ENCODE assay signal across 7 cellular contexts in the genomic region with DNA sequence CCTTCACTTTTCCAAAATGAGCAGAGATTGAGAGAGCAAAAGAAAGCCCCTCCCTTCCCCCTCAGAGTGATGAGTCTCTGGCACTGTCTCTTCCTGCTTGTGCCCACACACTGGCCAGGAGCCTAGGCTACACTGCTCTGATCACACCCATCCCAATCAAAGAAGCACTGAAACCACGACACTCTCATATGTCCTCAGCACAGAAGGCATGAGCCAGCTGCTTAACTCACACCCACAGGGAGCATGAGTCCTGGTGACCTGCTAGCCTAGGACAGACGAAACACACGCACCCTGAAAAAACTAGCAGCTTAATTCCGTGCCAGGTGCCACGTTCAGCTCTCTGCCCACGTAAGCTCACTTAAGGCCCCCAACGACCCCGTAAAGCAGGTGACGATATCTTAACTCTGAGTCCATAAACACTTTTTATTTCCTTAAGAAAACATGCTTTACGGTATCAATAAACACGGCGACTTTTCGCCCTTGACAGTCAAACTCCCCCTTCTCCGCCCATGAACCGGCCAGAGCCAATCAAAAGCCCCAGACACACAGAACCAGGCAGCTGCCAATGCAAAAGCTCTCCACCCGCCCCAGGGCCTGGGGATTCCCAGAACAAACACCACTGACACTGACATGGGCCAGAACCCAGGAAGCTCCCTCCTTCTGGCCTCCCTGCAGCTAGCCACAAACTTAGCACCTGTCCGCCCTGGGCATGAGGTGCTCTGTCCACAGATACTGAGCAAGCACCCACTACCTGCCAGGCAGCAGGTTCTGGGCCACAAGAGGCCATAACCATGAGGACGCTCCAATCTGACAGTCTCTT.
DNase-seq lines count a peak whose midpoint lies in the region; ATAC-seq, FAIRE-seq and TF ChIP-seq lines count a peak whose summit lies in the region.

No MANE protein-coding gene starts in this region.

- SMC1A ChIA-PET in GM12878 (lab: Charles Lee; ENCODE audit: uncharacterized antibody, unreplicated experiment): interaction anchor here (0.6 to 1.7 kb wide), 8 partner anchors 16 to 147 kb away, joined by 3 to 8 read pairs (median 3); no protein-coding TSS in a partner anchor

- TF ChIP-seq POLR2A in GM12878 (IDR thresholded peaks at IDR 0.05; ENCODE audit: low read depth, low read length): no peak

- BruUV-seq in GM12878 (replicated peaks; lab: Mats Ljungman, UMichigan): no TSS peak

- FAIRE-seq in HTR-8/SVneo (lab: Jason Lieb, UNC): peak; percentile 60
- no peak for FAIRE-seq in GM12878 (lab: Jason Lieb, UNC)

- intact Hi-C loops in GM12878 (cut with micrococcal nuclease; ENCODE audit: unreplicated experiment): no loop called here
- intact Hi-C loops in activated naive CD4-positive, alpha-beta T cell treated with anti-CD3 and anti-CD28 coated beads for 36 hours (cut with micrococcal nuclease): no loop called here

- no peak overlapping the region for H3K9ac ChIP-seq in GM12878 (ENCODE audit: control insufficient read depth, insufficient read depth, low read length)
- no peak overlapping the region for H3K9ac ChIP-seq in iPS-20b (ENCODE audit: low read depth, low read length)
- no peak overlapping the region for H3K9ac ChIP-seq in neural progenitor cell

- TF ChIP-seq EP300 in GM12878 (IDR thresholded peaks at IDR 0.05; ENCODE audit: borderline replicate concordance in 1 of 2, control insufficient read depth in 1 of 2, low read depth in 2 of 2, low read length in 2 of 2): no peak

- TF ChIP-seq CTCF in GM12878 (IDR thresholded peaks at IDR 0.05 in 2 of 3, conservative IDR thresholded peaks at IDR 0.05 in 1 of 3; ENCODE audit: control insufficient read depth in 2 of 3, extremely low read depth in 1 of 3, insufficient read depth in 1 of 3, low read depth in 3 of 3, low read length in 3 of 3): no peak
- no peak for TF ChIP-seq CTCF in neural progenitor cell (IDR thresholded peaks at IDR 0.05)

- H3K36me3 ChIP-seq in GM12878 (ENCODE audit: control insufficient read depth in 2 of 2, insufficient read depth in 2 of 2, low read length in 1 of 2) (peaks cover 18 to 20% of the 10 kb centered on the region in 2 experiments), iPS-20b (ENCODE audit: insufficient read depth, low read depth, low read length) (peaks cover 18% of the 10 kb centered on the region; the same call in 1 of the 2 replicates), neural progenitor cell (no peaks in the 10 kb centered on the region)

- POLR2A ChIA-PET in GM12878 (lab: Charles Lee): interaction anchor here (0.6 kb wide), 1 partner anchor 1371 kb away, joined by 3 read pairs; no protein-coding TSS in a partner anchor

- H3K27ac ChIP-seq in GM12878 (ENCODE audit: control insufficient read depth, insufficient read depth): no peak overlapping the region; the same call in 1 of the 2 replicates
- H3K27ac ChIP-seq in iPS-20b (ENCODE audit: low read length): no peak overlapping the region
- H3K27ac ChIP-seq in neural progenitor cell: no peak overlapping the region

- H3K9me3 ChIP-seq in GM12878 (replicated peaks; ENCODE audit: control insufficient read depth, insufficient read depth, low read length) (no peaks in the 10 kb centered on the region), iPS-20b (ENCODE audit: insufficient read depth, low read depth, low read length) (no peaks in the 10 kb centered on the region), neural progenitor cell (ENCODE audit: low read depth) (no peaks in the 10 kb centered on the region)

- H2AFZ ChIP-seq in GM12878 (ENCODE audit: control insufficient read depth, low read depth, low read length): no peak overlapping the region
- no peak overlapping the region for H2AFZ ChIP-seq in neural progenitor cell (replicated peaks)

- H3K4me3 Mint-ChIP-seq in stimulated activated naive B cell treated with anti-CD40 and anti-IgM and Interleukin-4, amounts not matched to agents 10 μg/mL and 1 μg/mL and 100 μg/mL, for 72 hours: no peak overlapping the region
- no peak overlapping the region for H3K4me3 Mint-ChIP-seq in stimulated activated naive CD8-positive, alpha-beta T cell treated with anti-CD3 and anti-CD28 coated beads, Interleukin-15, amount 100 ng/mL, for 72 hours
- no peak overlapping the region for H3K4me3 Mint-ChIP-seq in neural progenitor cell
- no peak overlapping the region for H3K4me3 Mint-ChIP-seq in activated naive CD4-positive, alpha-beta T cell treated with anti-CD3 and anti-CD28 coated beads for 36 hours

- TF ChIP-seq RAD21 in GM12878 (IDR thresholded peaks at IDR 0.05; ENCODE audit: insufficient read depth, low read depth, low read length): no peak

- H3K79me2 ChIP-seq in GM12878 (ENCODE audit: control insufficient read depth, insufficient read depth, low read length): peaks cover 3% of the 10 kb centered on the region
- H3K79me2 ChIP-seq in neural progenitor cell (ENCODE audit: low read depth): no peaks in the 10 kb centered on the region

- RAD21 ChIA-PET in GM12878 (lab: Charles Lee; ENCODE audit: unreplicated experiment): interaction anchor here (0.7 to 1.6 kb wide), 4 partner anchors 12 to 119 kb away, joined by 3 to 5 read pairs (median 4); no protein-coding TSS in a partner anchor

- no peaks in the 10 kb centered on the region for H3K9me3 Mint-ChIP-seq in stimulated activated naive B cell treated with anti-CD40 and anti-IgM and Interleukin-4, amounts not matched to agents 10 μg/mL and 1 μg/mL and 100 μg/mL, for 72 hours
- no peaks in the 10 kb centered on the region for H3K9me3 Mint-ChIP-seq in stimulated activated naive CD8-positive, alpha-beta T cell treated with anti-CD3 and anti-CD28 coated beads, Interleukin-15, amount 100 ng/mL, for 72 hours
- peaks cover 4% of the 10 kb centered on the region for H3K9me3 Mint-ChIP-seq in neural progenitor cell
- H3K9me3 Mint-ChIP-seq in activated naive CD4-positive, alpha-beta T cell treated with anti-CD3 and anti-CD28 coated beads for 36 hours: no peaks in the 10 kb centered on the region

- H3K4me2 ChIP-seq in GM12878 (ENCODE audit: control insufficient read depth, insufficient read depth): peak overlapping the region; percentile 25; the same call in 1 of the 2 replicates
- H3K4me2 ChIP-seq in neural progenitor cell: no peak overlapping the region

- peaks cover 54 to 76% of the 10 kb centered on the region in 2 donors for H3K36me3 Mint-ChIP-seq in stimulated activated naive B cell treated with anti-CD40 and anti-IgM and Interleukin-4, amounts not matched to agents 10 μg/mL and 1 μg/mL and 100 μg/mL, for 72 hours
- peaks cover 62% of the 10 kb centered on the region for H3K36me3 Mint-ChIP-seq in neural progenitor cell
- peaks cover 26% of the 10 kb centered on the region for H3K36me3 Mint-ChIP-seq in activated naive CD4-positive, alpha-beta T cell treated with anti-CD3 and anti-CD28 coated beads for 36 hours (ENCODE audit: low read depth)

- peaks cover 14% of the 10 kb centered on the region for H3F3A ChIP-seq in neural progenitor cell (ENCODE audit: low read depth)

- DNase-seq in HTR-8/SVneo (ENCODE audit: insufficient read length, low spot score) (no peak), GM12878 (ENCODE audit: low read depth, low spot score) (no peak), neural progenitor cell (ENCODE audit: low spot score) (no peak)
- DNase-seq in stimulated activated naive B cell treated with anti-CD40 and anti-IgM and Interleukin-4, amounts not matched to agents 10 μg/mL and 1 μg/mL and 100 μg/mL, for 72 hours: no peak
- no peak for DNase-seq in stimulated activated naive CD8-positive, alpha-beta T cell treated with anti-CD3 and anti-CD28 coated beads, Interleukin-15, amount 100 ng/mL, for 72 hours
- no peak for DNase-seq in activated naive CD4-positive, alpha-beta T cell treated with anti-CD3 and anti-CD28 coated beads for 36 hours

- H3K4me1 Mint-ChIP-seq in stimulated activated naive B cell treated with anti-CD40 and anti-IgM and Interleukin-4, amounts not matched to agents 10 μg/mL and 1 μg/mL and 100 μg/mL, for 72 hours: peaks cover 14 to 17% of the 10 kb centered on the region in 2 donors
- H3K4me1 Mint-ChIP-seq in stimulated activated naive CD8-positive, alpha-beta T cell treated with anti-CD3 and anti-CD28 coated beads, Interleukin-15, amount 100 ng/mL, for 72 hours: peaks cover 15% of the 10 kb centered on the region
- peaks cover 33% of the 10 kb centered on the region for H3K4me1 Mint-ChIP-seq in neural progenitor cell
- H3K4me1 Mint-ChIP-seq in activated naive CD4-positive, alpha-beta T cell treated with anti-CD3 and anti-CD28 coated beads for 36 hours (ENCODE audit: low read depth): peaks cover 6% of the 10 kb centered on the region

- H3K27me3 ChIP-seq in GM12878 (replicated peaks in 1 of 2; ENCODE audit: control insufficient read depth in 2 of 2, insufficient read depth in 2 of 2, low read length in 1 of 2) (no peaks in the 10 kb centered on the region), iPS-20b (ENCODE audit: insufficient read depth, low read length) (peaks cover 36% of the 10 kb centered on the region; the same call in 1 of the 2 replicates), neural progenitor cell (peaks cover 36% of the 10 kb centered on the region)

- H3K4me1 ChIP-seq in GM12878 (ENCODE audit: control insufficient read depth, insufficient read depth, low read length): peaks cover 10% of the 10 kb centered on the region
- H3K4me1 ChIP-seq in iPS-20b (ENCODE audit: insufficient read depth, low read length): peaks cover 10% of the 10 kb centered on the region; the same call in 1 of the 2 replicates
- peaks cover 22% of the 10 kb centered on the region for H3K4me1 ChIP-seq in neural progenitor cell

- H4K20me1 ChIP-seq in GM12878 (ENCODE audit: control insufficient read depth, insufficient read depth): no peaks in the 10 kb centered on the region
- peaks cover 67% of the 10 kb centered on the region for H4K20me1 ChIP-seq in neural progenitor cell (ENCODE audit: low read depth)

- WGBS in GM12878 (ENCODE audit: insufficient coverage, insufficient replicate concordance, low lambda C conversion rate, missing lambda C conversion rate): 87% methylated on average over 18 of the region's 18 CpGs

- peak overlapping the region; percentile 79 for H3K27ac Mint-ChIP-seq in stimulated activated naive B cell treated with anti-CD40 and anti-IgM and Interleukin-4, amounts not matched to agents 10 μg/mL and 1 μg/mL and 100 μg/mL, for 72 hours
- peak overlapping the region in 1 of 2 donors; percentile 51 for H3K27ac Mint-ChIP-seq in stimulated activated naive CD8-positive, alpha-beta T cell treated with anti-CD3 and anti-CD28 coated beads, Interleukin-15, amount 100 ng/mL, for 72 hours
- H3K27ac Mint-ChIP-seq in neural progenitor cell: no peak overlapping the region
- no peak overlapping the region for H3K27ac Mint-ChIP-seq in activated naive CD4-positive, alpha-beta T cell treated with anti-CD3 and anti-CD28 coated beads for 36 hours

- H3K27me3 Mint-ChIP-seq in stimulated activated naive B cell treated with anti-CD40 and anti-IgM and Interleukin-4, amounts not matched to agents 10 μg/mL and 1 μg/mL and 100 μg/mL, for 72 hours: no peaks in the 10 kb centered on the region
- H3K27me3 Mint-ChIP-seq in stimulated activated naive CD8-positive, alpha-beta T cell treated with anti-CD3 and anti-CD28 coated beads, Interleukin-15, amount 100 ng/mL, for 72 hours: no peaks in the 10 kb centered on the region
- H3K27me3 Mint-ChIP-seq in neural progenitor cell (ENCODE audit: insufficient read depth, low read depth): peaks cover 9% of the 10 kb centered on the region
- no peaks in the 10 kb centered on the region for H3K27me3 Mint-ChIP-seq in activated naive CD4-positive, alpha-beta T cell treated with anti-CD3 and anti-CD28 coated beads for 36 hours (ENCODE audit: low read depth)

- H3K4me3 ChIP-seq in GM12878: no peak overlapping the region
- H3K4me3 ChIP-seq in iPS-20b (ENCODE audit: low read length): peak overlapping the region; percentile 18; the same call in 1 of the 2 replicates
- H3K4me3 ChIP-seq in neural progenitor cell: no peak overlapping the region

- peak; percentile 92 for ATAC-seq in GM12878
- peak in 1 of 2 donors; percentile 27 for ATAC-seq in stimulated activated naive B cell treated with anti-CD40 and anti-IgM and Interleukin-4, amounts not matched to agents 10 μg/mL and 1 μg/mL and 100 μg/mL, for 72 hours (replicated peaks)
- no peak for ATAC-seq in stimulated activated naive CD8-positive, alpha-beta T cell treated with anti-CD3 and anti-CD28 coated beads, Interleukin-15, amount 100 ng/mL, for 72 hours

- CTCF ChIA-PET in GM12878 (lab: Yijun Ruan, JAX): interaction anchor here (0.8 to 3.3 kb wide), 7 partner anchors 11 to 140 kb away, joined by 3 to 38 read pairs (median 7); no protein-coding TSS in a partner anchor
- CTCF ChIA-PET in activated naive CD4-positive, alpha-beta T cell treated with anti-CD3 and anti-CD28 coated beads for 36 hours (lab: Charles Lee): interaction anchor here (0.7 to 1.8 kb wide), 3 partner anchors 12 to 114 kb away, joined by 3 to 11 read pairs (median 4); no protein-coding TSS in a partner anchor

- in situ Hi-C loops in GM12878 (cut with MboI): no loop called here
